ENCODE assay signal across 28 cellular contexts in genomic region chrX:124256981-124257380, GRCh38.
"Had no signal": no experiment of that assay in that cellular context is flagged by ENCODE, and none has a peak within 500 bp of the region (broad histone marks: within the 10 kb centered on the region; RNA-seq: fewer than 3 reads in every experiment).

No MANE protein-coding gene starts in this region.

- H3K27ac ChIP-seq: epithelial cell of prostate, foreskin keratinocyte, lower lobe of right lung, neutrophil, parathyroid adenoma, right atrium auricular region, spleen, testis had no signal

- H3K27me3 Mint-ChIP-seq: naive thymus-derived CD8-positive, alpha-beta T cell; progenitor cell of endocrine pancreas; stimulated activated memory B cell treated with anti-CD40 and anti-IgM and Interleukin-4, amounts not matched to agents 10 μg/mL and 1 μg/mL and 100 μg/mL, for 72 hours; stimulated activated naive CD8-positive, alpha-beta T cell treated with anti-CD3 and anti-CD28 coated beads, Interleukin-15, amount 100 ng/mL, for 72 hours; type B pancreatic cell had no signal

- H3K27me3 ChIP-seq: foreskin keratinocyte, heart right ventricle, neutrophil, right atrium auricular region, spleen, testis, tibial artery had no signal

- H3K4me3 Mint-ChIP-seq: endodermal cell; immature natural killer cell; naive thymus-derived CD8-positive, alpha-beta T cell; neural crest cell; stimulated activated memory B cell treated with anti-CD40 and anti-IgM and Interleukin-4, amounts not matched to agents 10 μg/mL and 1 μg/mL and 100 μg/mL, for 72 hours; stimulated activated naive CD8-positive, alpha-beta T cell treated with anti-CD3 and anti-CD28 coated beads, Interleukin-15, amount 100 ng/mL, for 72 hours; type B pancreatic cell had no signal

- ATAC-seq: esophagus mucosa; foreskin keratinocyte; left colon; naive thymus-derived CD8-positive, alpha-beta T cell; stimulated activated memory B cell treated with anti-CD40 and anti-IgM and Interleukin-4, amounts not matched to agents 10 μg/mL and 1 μg/mL and 100 μg/mL, for 72 hours; stimulated activated naive CD8-positive, alpha-beta T cell treated with anti-CD3 and anti-CD28 coated beads, Interleukin-15, amount 100 ng/mL, for 72 hours had no signal

- H3K9me3 Mint-ChIP-seq: endodermal cell; immature natural killer cell; naive thymus-derived CD8-positive, alpha-beta T cell; stimulated activated memory B cell treated with anti-CD40 and anti-IgM and Interleukin-4, amounts not matched to agents 10 μg/mL and 1 μg/mL and 100 μg/mL, for 72 hours; stimulated activated naive CD8-positive, alpha-beta T cell treated with anti-CD3 and anti-CD28 coated beads, Interleukin-15, amount 100 ng/mL, for 72 hours; type B pancreatic cell had no signal

- H3K9me3 ChIP-seq: heart right ventricle, left ventricle myocardium inferior, lower lobe of right lung, neutrophil, right atrium auricular region, spleen, testis, tibial artery had no signal

- H3K36me3 ChIP-seq: heart right ventricle, left ventricle myocardium inferior, lower lobe of right lung, neutrophil, right atrium auricular region, spleen, tibial artery had no signal

- H3K79me2 ChIP-seq: parathyroid adenoma had no signal

- H3K4me1 Mint-ChIP-seq: endodermal cell; immature natural killer cell; naive thymus-derived CD8-positive, alpha-beta T cell; stimulated activated memory B cell treated with anti-CD40 and anti-IgM and Interleukin-4, amounts not matched to agents 10 μg/mL and 1 μg/mL and 100 μg/mL, for 72 hours had no signal

- H2AFZ ChIP-seq: parathyroid adenoma had no signal

- DNase-seq: effector CD8-positive, alpha-beta T cell; endodermal cell; foreskin keratinocyte; glutamatergic neuron; heart right ventricle; hypothalamus; immature natural killer cell; islet precursor cell; kidney glomerular epithelial cell; left colon; left ventricle myocardium inferior; lower lobe of right lung; naive thymus-derived CD8-positive, alpha-beta T cell; spleen; stimulated activated CD4-positive, alpha-beta T cell treated with anti-CD3 and anti-CD28 coated beads, Interleukin-4, amount 100 ng/mL, for 4 hours; stimulated activated naive CD8-positive, alpha-beta T cell treated with anti-CD3 and anti-CD28 coated beads, Interleukin-15, amount 100 ng/mL, for 72 hours; testis; tibial artery had no signal

- H3K4me3 ChIP-seq: heart right ventricle, left ventricle myocardium inferior, lower lobe of right lung, right atrium auricular region, skin epidermis, spleen, testis, tibial artery had no signal

- H3K36me3 Mint-ChIP-seq: immature natural killer cell; naive thymus-derived CD8-positive, alpha-beta T cell; stimulated activated memory B cell treated with anti-CD40 and anti-IgM and Interleukin-4, amounts not matched to agents 10 μg/mL and 1 μg/mL and 100 μg/mL, for 72 hours; type B pancreatic cell had no signal

- H3K4me1 ChIP-seq: foreskin keratinocyte, lower lobe of right lung, parathyroid adenoma, spleen, testis had no signal

- H3K27ac Mint-ChIP-seq: endodermal cell; immature natural killer cell; naive thymus-derived CD8-positive, alpha-beta T cell; progenitor cell of endocrine pancreas; stimulated activated memory B cell treated with anti-CD40 and anti-IgM and Interleukin-4, amounts not matched to agents 10 μg/mL and 1 μg/mL and 100 μg/mL, for 72 hours; stimulated activated naive CD8-positive, alpha-beta T cell treated with anti-CD3 and anti-CD28 coated beads, Interleukin-15, amount 100 ng/mL, for 72 hours; type B pancreatic cell had no signal
